In genomic region chr3:188351648-188352047, GRCh38 we compare ENCODE assay signal across 18 cellular contexts.
A peak's percentile ranks its signal among the peaks of the same experiment; 100 is the strongest.
DNase-seq lines count a peak whose midpoint lies in the region; ATAC-seq and TF ChIP-seq lines count a peak whose summit lies in the region.
"Had no signal": no experiment of that assay in that cellular context is flagged by ENCODE, and none has a peak within 500 bp of the region (broad histone marks: within the 10 kb centered on the region; RNA-seq: fewer than 3 reads in every experiment).

No MANE protein-coding gene starts in this region.

- H3K27ac Mint-ChIP-seq in naive B cell, result peak overlapping the region in 3 of 6 donors; percentile 19 to 80 (median 80)
- H3K27ac Mint-ChIP-seq: CD4-positive, CD25-positive, alpha-beta regulatory T cell; H9 had no signal

- no peak overlapping the region for H2AFZ ChIP-seq in neuronal stem cell (ENCODE audit: low read length)

- H2BK5ac ChIP-seq in neuronal stem cell (ENCODE audit: low read length), result no peak overlapping the region

- peaks cover 0 to 4% of the 10 kb centered on the region in 2 donors for H3K36me3 Mint-ChIP-seq in naive B cell

- no peaks in the 10 kb centered on the region for H3K9me2 ChIP-seq in DOHH2 (replicated peaks; ENCODE audit: control insufficient read depth, low read length)

- H3K79me2 ChIP-seq in DOHH2 (ENCODE audit: control insufficient read depth, low read length), result peaks cover 15% of the 10 kb centered on the region

- no peaks in the 10 kb centered on the region for H3K79me1 ChIP-seq in neuronal stem cell (ENCODE audit: low read depth, low read length)

- no peaks in the 10 kb centered on the region for H3K9me3 ChIP-seq in DOHH2 (ENCODE audit: control insufficient read depth, insufficient read depth, low read length)
- H3K9me3 ChIP-seq in neuronal stem cell (replicated peaks in 1 of 2; ENCODE audit: control insufficient read depth in 2 of 2, insufficient read depth in 1 of 2, low read depth in 1 of 2, low read length in 2 of 2), result no peaks in the 10 kb centered on the region
- H3K9me3 ChIP-seq: Caco-2 had no signal

- H2BK15ac ChIP-seq in neuronal stem cell (ENCODE audit: low read length), result no peak overlapping the region

- no peak overlapping the region for H2BK12ac ChIP-seq in neuronal stem cell (ENCODE audit: low read length)

- H3K27me3 Mint-ChIP-seq in naive B cell, result no peaks in the 10 kb centered on the region
- H3K27me3 Mint-ChIP-seq: CD4-positive, CD25-positive, alpha-beta regulatory T cell had no signal

- H3F3A ChIP-seq in DOHH2 (ENCODE audit: control insufficient read depth, insufficient read depth), result no peaks in the 10 kb centered on the region

- in situ Hi-C loops in KBM-7 (cut with MboI; ENCODE audit: low pct_unique_long_range_greater_than_20kb, low sequenced_read_pairs), result no loop called here

- H3K4me3 Mint-ChIP-seq in naive B cell, result peak overlapping the region in 2 of 8 donors; percentile 2 to 12
- H3K4me3 Mint-ChIP-seq: CD4-positive, CD25-positive, alpha-beta regulatory T cell; H9 had no signal

- H3K27ac ChIP-seq in DOHH2 (ENCODE audit: low read depth, low read length) (no peak overlapping the region), neuronal stem cell (replicated peaks; ENCODE audit: low read length) (no peak overlapping the region)

- H3K9me3 Mint-ChIP-seq in naive B cell, result no peaks in the 10 kb centered on the region
- H3K9me3 Mint-ChIP-seq: CD4-positive, CD25-positive, alpha-beta regulatory T cell; H9 had no signal

- H3K36me3 ChIP-seq in DOHH2 (ENCODE audit: control insufficient read depth, low read length) (no peaks in the 10 kb centered on the region), neuronal stem cell (replicated peaks in 1 of 2; ENCODE audit: control insufficient read depth in 2 of 2, insufficient read depth in 2 of 2, low read length in 2 of 2) (no peaks in the 10 kb centered on the region)

- no peak overlapping the region for H3K9ac ChIP-seq in neuronal stem cell (ENCODE audit: low read depth, low read length, poor library complexity)

- ATAC-seq in naive B cell (ENCODE audit: low read depth in 2 of 2) (peak; percentile 64 to 65), GM18517 (IDR thresholded peaks at IDR 0.05; ENCODE audit: unreplicated experiment) (no peak)

- DNase-seq in KBM-7 (peak; percentile 52), OCI-M1 (lab: John Stamatoyannopoulos, UW) (peak; percentile 1), naive B cell (no peak), GDM1 (lab: John Stamatoyannopoulos, UW) (no peak), neuronal stem cell (ENCODE audit: low spot score) (no peak), NCI-H2196 treated with DMSO at 0.1 percent for 48 hours (lab: John Stamatoyannopoulos, UW; ENCODE audit: unreplicated experiment) (no peak)
- DNase-seq: Caco-2; CD4-positive, CD25-positive, alpha-beta regulatory T cell; DMS53; H9; Karpas-422; MM.1S; NCI-H1436; NCI-H2029 treated with DMSO at 0.1 percent for 48 hours; NCI-H2171 treated with DMSO at 0.1 percent for 48 hours; NCI-H748 treated with DMSO at 0.1 percent for 48 hours had no signal

- peaks cover 32 to 60% (median 53%) of the 10 kb centered on the region in 3 donors for H3K4me1 Mint-ChIP-seq in naive B cell

- H3K4me3 ChIP-seq in DOHH2 (ENCODE audit: low read length) (no peak overlapping the region), neuronal stem cell (ENCODE audit: low read length in 2 of 2) (no peak overlapping the region)

- no peaks in the 10 kb centered on the region for H4K20me1 ChIP-seq in DOHH2 (ENCODE audit: control insufficient read depth, insufficient read depth, low read depth, low read length)

- peak overlapping the region; percentile 3; the same call in 1 of the 2 replicates for H3K4me2 ChIP-seq in DOHH2 (ENCODE audit: low read length)
- no peak overlapping the region for H3K4me2 ChIP-seq in neuronal stem cell (ENCODE audit: insufficient read depth, low read length, poor library complexity, severe bottlenecking)

- H3K14ac ChIP-seq in neuronal stem cell (ENCODE audit: low read length), result no peak overlapping the region

- H4K91ac ChIP-seq in neuronal stem cell (ENCODE audit: low read depth, low read length, poor library complexity), result no peak overlapping the region

- no peak for TF ChIP-seq CTCF in DOHH2 (IDR thresholded peaks at IDR 0.05; ENCODE audit: low read depth, low read length, poor library complexity, severe bottlenecking)

- H3K23ac ChIP-seq in neuronal stem cell (ENCODE audit: low read depth, low read length, poor library complexity), result no peak overlapping the region

- H3K27me3 ChIP-seq in DOHH2 (ENCODE audit: control insufficient read depth, low read length) (no peaks in the 10 kb centered on the region), neuronal stem cell (ENCODE audit: control insufficient read depth in 3 of 3, insufficient read depth in 3 of 3, low read depth in 1 of 3, low read length in 3 of 3) (no peaks in the 10 kb centered on the region)

- no peak overlapping the region for H3K18ac ChIP-seq in neuronal stem cell (ENCODE audit: low read length)

- H3K4ac ChIP-seq in neuronal stem cell (ENCODE audit: low read length), result no peak overlapping the region

- WGBS in neuronal stem cell (ENCODE audit: extremely low coverage in 2 of 2, insufficient read length in 2 of 2, insufficient replicate concordance in 1 of 2), 2 donors, result no CpG with 5 or more reads among the region's 7 CpGs

- no peak overlapping the region for H2BK120ac ChIP-seq in neuronal stem cell (ENCODE audit: low read depth, low read length)

- H3K4me1 ChIP-seq in DOHH2 (ENCODE audit: control insufficient read depth, low read length) (peaks cover 65% of the 10 kb centered on the region), neuronal stem cell (ENCODE audit: control insufficient read depth in 2 of 2, insufficient read depth in 1 of 2, low read depth in 1 of 2, low read length in 2 of 2) (peaks cover 3 to 6% of the 10 kb centered on the region in 2 donors)

- no peak overlapping the region for H4K8ac ChIP-seq in neuronal stem cell (ENCODE audit: low read depth, low read length)

- no peak overlapping the region for H2AK5ac ChIP-seq in neuronal stem cell (ENCODE audit: low read depth, low read length)

Comparison
In these comparisons a context has a peak if more than half of its experiments do, and no peak if none do; other contexts are left out.
1. DNase-seq: peak in KBM-7 (single experiment) and OCI-M1 (single experiment); none in naive B cell (single experiment), GDM1 (single experiment), neuronal stem cell (single experiment) and NCI-H2196 treated with DMSO at 0.1 percent for 48 hours (single experiment).